In genomic region chr1:190665045-190665444, GRCh38 we compare ENCODE assay signal across 36 cellular contexts.
"Had no signal": no experiment of that assay in that cellular context is flagged by ENCODE, and none has a peak within 500 bp of the region (broad histone marks: within the 10 kb centered on the region; RNA-seq: fewer than 3 reads in every experiment).

No MANE protein-coding gene starts in this region.

- DNase-seq: Karpas-422, Kasumi-1, MG63, MM.1S, MV-4-11, NCI-H1048, NCI-H1092, NCI-H1092 treated with DMSO at 0.1 percent for 48 hours, NCI-H1105, NCI-H1105 treated with DMSO at 0.1 percent for 48 hours, NCI-H1417, NCI-H1417 treated with DMSO at 0.1 percent for 48 hours, NCI-H1436, NCI-H1436 treated with DMSO at 0.1 percent for 48 hours, NCI-H146, NCI-H1694, NCI-H1694 treated with DMSO at 0.1 percent for 48 hours, NCI-H187, NCI-H187 treated with DMSO at 0.1 percent for 48 hours, NCI-H1930, NCI-H2029, NCI-H2029 treated with DMSO at 0.1 percent for 48 hours, NCI-H2081, NCI-H2081 treated with DMSO at 0.1 percent for 48 hours, NCI-H2107, NCI-H2171, NCI-H2171 treated with DMSO at 0.1 percent for 48 hours, NCI-H2227 treated with DMSO at 0.1 percent for 48 hours, NCI-H226, NCI-H345, NCI-H446, NCI-H446 treated with DMSO at 0.1 percent for 48 hours, NCI-H510A, NCI-H510A treated with DMSO at 0.1 percent for 48 hours, NCI-H524, NCI-H524 treated with DMSO at 0.1 percent for 48 hours had no signal

- H3K36me3 ChIP-seq: MG63 had no signal

- H3K27me3 ChIP-seq: MG63 had no signal

- H3K9me3 ChIP-seq: MG63 had no signal

- H3K4me3 ChIP-seq: MG63 had no signal
